Comparison of ENCODE assay signal across 19 cellular contexts in the genomic region with DNA sequence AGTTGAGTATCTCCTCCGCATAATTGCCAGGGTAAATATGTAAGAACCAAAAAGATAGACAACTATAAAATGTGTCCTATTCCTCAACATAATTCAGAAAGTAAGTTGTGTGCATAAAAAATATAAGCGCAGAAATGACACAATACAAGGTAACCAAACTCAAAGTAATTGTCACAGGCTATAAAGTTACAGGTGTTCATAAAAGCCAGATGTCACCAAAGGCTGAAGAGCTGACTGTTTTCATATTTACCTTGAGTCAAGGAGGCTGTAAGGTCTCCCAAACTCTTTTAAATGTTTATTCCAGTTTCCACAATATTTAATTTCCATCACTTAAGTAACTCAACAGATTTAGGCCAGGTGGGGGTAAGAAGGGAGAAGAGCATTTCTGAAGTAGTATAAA.
"Had no signal": no experiment of that assay in that cellular context is flagged by ENCODE, and none has a peak within 500 bp of the region (broad histone marks: within the 10 kb centered on the region; RNA-seq: fewer than 3 reads in every experiment).

No MANE protein-coding gene starts in this region.

- H3K27me3 ChIP-seq: esophagus muscularis mucosa, gastrocnemius medialis, heart right ventricle, ovary, right atrium auricular region, sigmoid colon, stomach, transverse colon had no signal

- H3K4me3 ChIP-seq: esophagus muscularis mucosa, gastrocnemius medialis, heart right ventricle, ovary, right atrium auricular region, sigmoid colon, skin epidermis, stomach, thoracic aorta, transverse colon had no signal

- H3K9me3 ChIP-seq: esophagus muscularis mucosa, gastrocnemius medialis, heart right ventricle, ovary, right atrium auricular region, sigmoid colon, stomach, thoracic aorta, transverse colon had no signal

- H3K36me3 Mint-ChIP-seq: naive thymus-derived CD8-positive, alpha-beta T cell had no signal

- H3K27ac Mint-ChIP-seq: effector memory CD8-positive, alpha-beta T cell; naive thymus-derived CD8-positive, alpha-beta T cell had no signal

- H3K9me3 Mint-ChIP-seq: effector memory CD8-positive, alpha-beta T cell; neural crest cell had no signal

- H3K4me3 Mint-ChIP-seq: effector memory CD8-positive, alpha-beta T cell; naive thymus-derived CD8-positive, alpha-beta T cell; neural crest cell had no signal

- H3K36me3 ChIP-seq: esophagus muscularis mucosa, gastrocnemius medialis, heart right ventricle, ovary, right atrium auricular region, sigmoid colon, stomach, thoracic aorta, transverse colon had no signal

- DNase-seq: effector memory CD8-positive, alpha-beta T cell; gastrocnemius medialis; heart right ventricle; hypothalamus; kidney glomerular epithelial cell; mammary epithelial cell; naive thymus-derived CD8-positive, alpha-beta T cell; ovary; sigmoid colon; stimulated activated naive CD4-positive, alpha-beta T cell; stomach; substantia nigra; transverse colon had no signal

- H3K27ac ChIP-seq: epithelial cell of prostate, esophagus muscularis mucosa, gastrocnemius medialis, heart right ventricle, ovary, right atrium auricular region, sigmoid colon, skin epidermis, stomach, thoracic aorta, transverse colon had no signal

- H3K4me1 Mint-ChIP-seq: neural crest cell had no signal
